28 cellular contexts compared by ENCODE assay signal in genomic region chr19:11251217-11251616, GRCh38. TPM values are rescaled to one million over a fixed set of nuclear protein-coding genes. Genes with fewer than 3 reads are reported as not detected.
"Had no signal": no experiment of that assay in that cellular context is flagged by ENCODE, and none has a peak within 500 bp of the region (broad histone marks: within the 10 kb centered on the region; RNA-seq: fewer than 3 reads in every experiment).

No MANE protein-coding gene starts in this region.

- H3K36me3 Mint-ChIP-seq: activated naive CD4-positive, alpha-beta T cell treated with anti-CD3 and anti-CD28 coated beads, Interleukin-2, amount 50 U/mL, for 72 hours; naive thymus-derived CD4-positive, alpha-beta T cell; neural progenitor cell had no signal

- H3K4me3 ChIP-seq: neural progenitor cell, transverse colon, uterus had no signal

- H3K27me3 Mint-ChIP-seq: brain, progenitor cell of endocrine pancreas had no signal

- H3K27ac ChIP-seq: neural progenitor cell, transverse colon had no signal

- H3K9me3 Mint-ChIP-seq: activated naive CD4-positive, alpha-beta T cell treated with anti-CD3 and anti-CD28 coated beads, Interleukin-2, amount 50 U/mL, for 72 hours; activated T-cell treated with anti-CD3 and anti-CD28 coated beads, Interleukin-2, amount 50 U/mL, for 24 hours; activated T-helper 17 cell treated with anti-CD3 and anti-CD28 coated beads, Interleukin-2, amount 50 U/mL, for 72 hours; brain; naive thymus-derived CD4-positive, alpha-beta T cell; neural progenitor cell; stimulated activated naive B cell treated with anti-CD40 and anti-IgM and Interleukin-4, amounts not matched to agents 10 μg/mL and 1 μg/mL and 100 μg/mL, for 72 hours had no signal

- H3K9me3 ChIP-seq: transverse colon, uterus had no signal

- H3K4me3 Mint-ChIP-seq: activated T-cell treated with anti-CD3 and anti-CD28 coated beads, Interleukin-2, amount 50 U/mL, for 24 hours; activated T-helper 17 cell treated with anti-CD3 and anti-CD28 coated beads, Interleukin-2, amount 50 U/mL, for 72 hours; brain; naive thymus-derived CD4-positive, alpha-beta T cell; neural progenitor cell; stimulated activated naive B cell treated with anti-CD40 and anti-IgM and Interleukin-4, amounts not matched to agents 10 μg/mL and 1 μg/mL and 100 μg/mL, for 72 hours had no signal

- FAIRE-seq: endometrium, kidney, TTC549 had no signal

- H3K36me3 ChIP-seq: neural progenitor cell, transverse colon, uterus had no signal

- H3K27me3 ChIP-seq: neural progenitor cell, transverse colon, uterus had no signal

- H2AFZ ChIP-seq: neural progenitor cell had no signal

- DNase-seq: activated CD4-positive, alpha-beta T cell treated with anti-CD3 and anti-CD28 coated beads for 1 hour; activated CD4-positive, alpha-beta T cell treated with anti-CD3 and anti-CD28 coated beads, Interleukin-2, amount 50 U/mL, for 1 hour; activated T-cell treated with anti-CD3 and anti-CD28 coated beads, Interleukin-2, amount 50 U/mL, for 24 hours; aorta; kidney; naive thymus-derived CD4-positive, alpha-beta T cell; retina; stimulated activated CD4-positive, alpha-beta T cell treated with anti-CD3 and anti-CD28 coated beads, Interleukin-2, amount 100 ng/mL, for 48 hours; stimulated activated CD8-positive, alpha-beta memory T cell treated with anti-CD3 and anti-CD28 coated beads, Interleukin-4, amount 100 ng/mL, for 48 hours; stimulated activated naive B cell treated with anti-CD40 and anti-IgM and Interleukin-4, amounts not matched to agents 10 μg/mL and 1 μg/mL and 100 μg/mL, for 72 hours; transverse colon; uterus had no signal

- H3K4me1 Mint-ChIP-seq: activated T-helper 17 cell treated with anti-CD3 and anti-CD28 coated beads, Interleukin-2, amount 50 U/mL, for 72 hours; naive thymus-derived CD4-positive, alpha-beta T cell; stimulated activated naive B cell treated with anti-CD40 and anti-IgM and Interleukin-4, amounts not matched to agents 10 μg/mL and 1 μg/mL and 100 μg/mL, for 72 hours had no signal

- H3K27ac Mint-ChIP-seq: activated naive CD4-positive, alpha-beta T cell treated with anti-CD3 and anti-CD28 coated beads, Interleukin-2, amount 50 U/mL, for 72 hours; activated T-cell treated with anti-CD3 and anti-CD28 coated beads, Interleukin-2, amount 50 U/mL, for 24 hours; activated T-helper 17 cell treated with anti-CD3 and anti-CD28 coated beads, Interleukin-2, amount 50 U/mL, for 72 hours; brain; naive thymus-derived CD4-positive, alpha-beta T cell; neural progenitor cell; progenitor cell of endocrine pancreas; stimulated activated naive B cell treated with anti-CD40 and anti-IgM and Interleukin-4, amounts not matched to agents 10 μg/mL and 1 μg/mL and 100 μg/mL, for 72 hours had no signal

- H3K9ac ChIP-seq: neural progenitor cell had no signal

- H3K4me1 ChIP-seq: neural progenitor cell, transverse colon, uterus had no signal

- H3K4me2 ChIP-seq: neural progenitor cell had no signal

RNA-seq across cellular contexts. Expression of gene DOCK6, which starts 11.1 kb away (rescaled TPM):
- polyA plus RNA-seq: naive thymus-derived CD4-positive, alpha-beta T cell had no signal

RNA-seq across cellular contexts. Expression of gene ANGPTL8, which starts 11.8 kb away (rescaled TPM):
- total RNA-seq: activated naive CD4-positive, alpha-beta T cell treated with anti-CD3 and anti-CD28 coated beads, Interleukin-2, amount 50 U/mL, for 72 hours; activated T-helper 17 cell treated with anti-CD3 and anti-CD28 coated beads, Interleukin-2, amount 50 U/mL, for 72 hours; aorta; cardiac septum; chondrocyte; epithelial cell of proximal tubule; fibroblast of villous mesenchyme; lung microvascular endothelial cell; naive thymus-derived CD4-positive, alpha-beta T cell; osteocyte; progenitor cell of endocrine pancreas; temporal lobe; transverse colon had no signal
- polyA plus RNA-seq: naive thymus-derived CD4-positive, alpha-beta T cell had no signal

RNA-seq across cellular contexts. Expression of gene TSPAN16, which starts 44.7 kb away (rescaled TPM):
- total RNA-seq: activated naive CD4-positive, alpha-beta T cell treated with anti-CD3 and anti-CD28 coated beads, Interleukin-2, amount 50 U/mL, for 72 hours; activated T-helper 17 cell treated with anti-CD3 and anti-CD28 coated beads, Interleukin-2, amount 50 U/mL, for 72 hours; aorta; cardiac septum; chondrocyte; epithelial cell of proximal tubule; fibroblast of villous mesenchyme; kidney; left lobe of liver; lung microvascular endothelial cell; naive thymus-derived CD4-positive, alpha-beta T cell; osteocyte; progenitor cell of endocrine pancreas; temporal lobe; transverse colon; uterus had no signal
- polyA plus RNA-seq: adipose tissue; aorta; naive thymus-derived CD4-positive, alpha-beta T cell had no signal

RNA-seq across cellular contexts. Expression of gene KANK2, which starts 53.9 kb away (rescaled TPM):
- polyA plus RNA-seq: naive thymus-derived CD4-positive, alpha-beta T cell had no signal
